12 cellular contexts compared by ENCODE assay signal in the genomic region with DNA sequence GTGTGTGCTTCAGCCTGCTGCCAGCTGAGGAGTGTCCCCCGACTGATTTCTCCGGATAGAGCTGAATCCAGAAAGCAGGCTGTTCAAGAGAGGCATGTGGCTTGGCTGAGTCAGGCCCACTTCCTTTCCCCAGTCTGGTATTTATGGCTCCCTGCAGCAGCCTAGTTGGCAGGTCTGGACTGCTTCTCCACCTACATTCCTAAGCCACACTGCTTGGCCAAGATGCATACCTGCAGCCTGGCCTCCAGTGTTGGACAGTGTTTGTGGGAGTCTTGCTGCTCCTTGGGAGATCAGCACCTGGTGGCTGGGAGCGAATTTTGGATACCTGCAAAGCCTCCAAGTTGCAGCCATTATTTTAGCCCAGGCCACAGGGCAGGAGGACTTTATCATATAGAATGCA.
DNase-seq lines count a peak whose midpoint lies in the region; ATAC-seq and TF ChIP-seq lines count a peak whose summit lies in the region.
"Had no signal": no experiment of that assay in that cellular context is flagged by ENCODE, and none has a peak within 500 bp of the region (broad histone marks: within the 10 kb centered on the region; RNA-seq: fewer than 3 reads in every experiment).

No MANE protein-coding gene starts in this region.

- no peaks in the 10 kb centered on the region for H3K36me3 ChIP-seq in breast epithelium
- H3K36me3 ChIP-seq: cardiac muscle cell had no signal

- H3K4me1 ChIP-seq in breast epithelium: peaks cover 0 to 5% of the 10 kb centered on the region in 2 donors

- no peaks in the 10 kb centered on the region for H3K9me3 ChIP-seq in breast epithelium

- TF ChIP-seq POLR2A in breast epithelium (IDR thresholded peaks at IDR 0.05) (no peak), erythroblast (IDR thresholded peaks at IDR 0.05; ENCODE audit: low read length) (no peak)

- no peaks in the 10 kb centered on the region for H3K27me3 ChIP-seq in breast epithelium
- H3K27me3 ChIP-seq: cardiac muscle cell had no signal

- DNase-seq in LoVo (ENCODE audit: low spot score) (peak; percentile 82), breast epithelium (ENCODE audit: low spot score in 2 of 2) (peak; percentile 52 to 82), kidney tubule cell (ENCODE audit: low spot score) (peak; percentile 87), NCI-H510A treated with DMSO at 0.1 percent for 48 hours (lab: John Stamatoyannopoulos, UW) (no peak), erythroblast (lab: John Stamatoyannopoulos, UW) (no peak), NCI-H187 treated with DMSO at 0.1 percent for 48 hours (lab: John Stamatoyannopoulos, UW) (no peak)
- DNase-seq: DMS79 treated with DMSO at 0.1 percent for 48 hours, hippocampal formation, NCI-H774, T-helper 2 cell had no signal

- TF ChIP-seq CTCF in breast epithelium (IDR thresholded peaks at IDR 0.05): no peak

- intact Hi-C loops in breast epithelium (cut with DNase I; ENCODE audit: low total_unique reads): no loop called here

- H3K27ac ChIP-seq in breast epithelium: peak overlapping the region; percentile 8 to 36
- H3K27ac ChIP-seq: cardiac muscle cell had no signal

- no peak for ATAC-seq in GM21447 (IDR thresholded peaks at IDR 0.05; ENCODE audit: unreplicated experiment)

- no peak overlapping the region for H3K4me3 ChIP-seq in breast epithelium
- H3K4me3 ChIP-seq: cardiac muscle cell had no signal

Comparison
In these comparisons a context has a peak if more than half of its experiments do, and no peak if none do; other contexts are left out.
1. DNase-seq: peak in LoVo (single experiment), breast epithelium (2 of 2) and kidney tubule cell (single experiment); none in NCI-H510A treated with DMSO at 0.1 percent for 48 hours (single experiment), erythroblast (0 of 2) and NCI-H187 treated with DMSO at 0.1 percent for 48 hours (single experiment).